Comparison of ENCODE assay signal across 24 cellular contexts in the genomic region with DNA sequence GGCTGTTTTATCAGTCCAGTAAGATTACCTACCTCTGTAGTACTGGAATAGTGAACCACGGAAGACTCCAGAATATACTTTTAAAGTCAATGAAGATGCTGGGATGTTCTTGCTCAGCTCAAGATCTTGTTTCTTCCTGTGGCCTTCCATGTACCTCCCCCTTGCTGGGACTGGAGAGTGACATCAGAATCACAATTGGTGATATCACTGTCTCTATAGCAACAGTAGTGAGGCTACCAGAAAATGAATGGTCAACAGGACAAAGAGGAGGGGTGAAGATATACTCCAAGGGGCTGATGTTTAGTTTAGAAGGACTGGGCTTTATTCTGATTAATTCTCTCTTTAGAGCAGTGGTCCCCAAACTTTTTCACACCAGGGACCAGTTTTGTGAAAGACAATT.
"Had no signal": no experiment of that assay in that cellular context is flagged by ENCODE, and none has a peak within 500 bp of the region (broad histone marks: within the 10 kb centered on the region; RNA-seq: fewer than 3 reads in every experiment).

No MANE protein-coding gene starts in this region.

- H3K36me3 Mint-ChIP-seq: activated naive CD8-positive, alpha-beta T cell had no signal

- H3K27ac Mint-ChIP-seq: activated CD4-positive, alpha-beta memory T cell treated with anti-CD3 and anti-CD28 coated beads, Interleukin-2, amount 10 ng/mL, durations not matched to agents 7 days and 5 days; activated CD4-positive, alpha-beta T cell treated with anti-CD3 and anti-CD28 coated beads for 36 hours; activated naive CD4-positive, alpha-beta T cell treated with anti-CD3 and anti-CD28 coated beads for 36 hours; activated naive CD8-positive, alpha-beta T cell; activated T-helper 17 cell treated with anti-CD3 and anti-CD28 coated beads, Interleukin-2, amount 50 U/mL, for 72 hours had no signal

- H3K36me3 ChIP-seq: brain microvascular endothelial cell, cardiac muscle cell had no signal

- H3K27me3 Mint-ChIP-seq: activated CD4-positive, alpha-beta memory T cell treated with anti-CD3 and anti-CD28 coated beads, Interleukin-2, amount 10 ng/mL, durations not matched to agents 7 days and 5 days; activated naive CD8-positive, alpha-beta T cell; activated T-helper 17 cell treated with anti-CD3 and anti-CD28 coated beads, Interleukin-2, amount 50 U/mL, for 72 hours had no signal

- H3K27me3 ChIP-seq: brain microvascular endothelial cell had no signal

- DNase-seq: activated CD4-positive, alpha-beta memory T cell treated with anti-CD3 and anti-CD28 coated beads, Interleukin-2, amount 10 ng/mL, durations not matched to agents 7 days and 5 days; activated CD4-positive, alpha-beta T cell treated with anti-CD3 and anti-CD28 coated beads for 36 hours; activated CD4-positive, alpha-beta T cell treated with anti-CD3 and anti-CD28 coated beads, Interleukin-2, amount 50 U/mL, for 1 hour; activated gamma-delta T cell; activated naive CD4-positive, alpha-beta T cell treated with anti-CD3 and anti-CD28 coated beads for 36 hours; activated T-cell treated with anti-CD3 and anti-CD28 coated beads for 4 hours; activated T-cell treated with anti-CD3 and anti-CD28 coated beads, Interleukin-2, amount 50 U/mL, for 48 hours; amygdala; brain microvascular endothelial cell; MM.1S; NCI-H1105 treated with DMSO at 0.1 percent for 48 hours; NCI-H1436 treated with DMSO at 0.1 percent for 48 hours; NCI-H187; NCI-H2081; NCI-H446; NCI-H526; RPMI8226; T-helper 1 cell; WERI-Rb-1 had no signal

- H3K27ac ChIP-seq: brain microvascular endothelial cell, cardiac muscle cell, SK-N-MC, WERI-Rb-1 had no signal

- H3K9me3 Mint-ChIP-seq: activated CD4-positive, alpha-beta memory T cell treated with anti-CD3 and anti-CD28 coated beads, Interleukin-2, amount 10 ng/mL, durations not matched to agents 7 days and 5 days; activated naive CD4-positive, alpha-beta T cell treated with anti-CD3 and anti-CD28 coated beads for 36 hours; activated T-helper 17 cell treated with anti-CD3 and anti-CD28 coated beads, Interleukin-2, amount 50 U/mL, for 72 hours had no signal

- H3K4me3 ChIP-seq: cardiac muscle cell, SK-N-MC had no signal

- ATAC-seq: activated CD4-positive, alpha-beta T cell treated with anti-CD3 and anti-CD28 coated beads for 36 hours; activated T-helper 17 cell treated with anti-CD3 and anti-CD28 coated beads, Interleukin-2, amount 50 U/mL, for 72 hours; Right ventricle myocardium inferior had no signal

- H3K4me3 Mint-ChIP-seq: activated CD4-positive, alpha-beta memory T cell treated with anti-CD3 and anti-CD28 coated beads, Interleukin-2, amount 10 ng/mL, durations not matched to agents 7 days and 5 days; activated CD4-positive, alpha-beta T cell treated with anti-CD3 and anti-CD28 coated beads for 36 hours; activated naive CD4-positive, alpha-beta T cell treated with anti-CD3 and anti-CD28 coated beads for 36 hours; activated naive CD8-positive, alpha-beta T cell; activated T-helper 17 cell treated with anti-CD3 and anti-CD28 coated beads, Interleukin-2, amount 50 U/mL, for 72 hours had no signal
